Comparison of ENCODE assay signal across 12 cellular contexts in genomic region chr7:91876391-91877133, GRCh38. TPM values are rescaled to one million over a fixed set of nuclear protein-coding genes. Genes with fewer than 3 reads are reported as not detected.
DNase-seq lines count a peak whose midpoint lies in the region; ATAC-seq, FAIRE-seq and TF ChIP-seq lines count a peak whose summit lies in the region.
"Had no signal": no experiment of that assay in that cellular context is flagged by ENCODE, and none has a peak within 500 bp of the region (broad histone marks: within the 10 kb centered on the region; RNA-seq: fewer than 3 reads in every experiment).

No MANE protein-coding gene starts in this region.

- H3K27me3 ChIP-seq in keratinocyte (ENCODE audit: control insufficient read depth, extremely low read depth, insufficient read depth, low read length), result no peaks in the 10 kb centered on the region

- H3K36me3 ChIP-seq in keratinocyte (ENCODE audit: control insufficient read depth in 2 of 2, extremely low read depth in 1 of 2, insufficient read depth in 2 of 2, low read length in 2 of 2), result peaks cover 2 to 9% of the 10 kb centered on the region in 2 experiments

- no peak for TF ChIP-seq POLR2A in erythroblast (IDR thresholded peaks at IDR 0.05; ENCODE audit: low read length)

- no peaks in the 10 kb centered on the region for H3K9me3 Mint-ChIP-seq in HFFc6
- no peaks in the 10 kb centered on the region for H3K9me3 Mint-ChIP-seq in activated naive CD8-positive, alpha-beta T cell treated with anti-CD3 and anti-CD28 coated beads, Interleukin-2, amount 50 U/mL, for 24 hours
- H3K9me3 Mint-ChIP-seq: T-helper 2 cell treated with Interferon-gamma antibody and Interleukin-4, amounts not matched to agents 5 μg/mL and 100 μg/mL, for 36 hours had no signal

- peak; percentile 34 for FAIRE-seq in keratinocyte (lab: Jason Lieb, UNC)

- H3K4me3 ChIP-seq in keratinocyte (ENCODE audit: control insufficient read depth in 2 of 3, extremely low read depth in 1 of 3, insufficient read depth in 2 of 3, low read depth in 1 of 3, low read length in 3 of 3), result no peak overlapping the region

- TF ChIP-seq CTCF in AG09319 (IDR thresholded peaks at IDR 0.05; ENCODE audit: low read depth, low read length), result peak; percentile 65
- TF ChIP-seq CTCF in HFFc6 (IDR thresholded peaks at IDR 0.05), result peak; percentile 69; the same call in 1 of the 2 replicates
- peak; percentile 46 to 60 (median 57) for TF ChIP-seq CTCF in keratinocyte (optimal IDR thresholded peaks at IDR 0.05 in 1 of 3, IDR thresholded peaks at IDR 0.05 in 1 of 3, conservative IDR thresholded peaks at IDR 0.05 in 1 of 3; ENCODE audit: extremely low read depth in 1 of 3, insufficient read depth in 2 of 3, low read length in 3 of 3)

- H3K27ac ChIP-seq in keratinocyte (ENCODE audit: control insufficient read depth, insufficient read depth, low read length), result no peak overlapping the region

- H3K9me3 ChIP-seq in keratinocyte (ENCODE audit: control insufficient read depth, low read depth, low read length), result no peaks in the 10 kb centered on the region

- peaks cover 35% of the 10 kb centered on the region for H3K79me2 ChIP-seq in keratinocyte (ENCODE audit: control insufficient read depth, insufficient read depth, low read length)

- no peak overlapping the region for H3K4me3 Mint-ChIP-seq in HFFc6
- no peak overlapping the region for H3K4me3 Mint-ChIP-seq in activated naive CD8-positive, alpha-beta T cell treated with anti-CD3 and anti-CD28 coated beads, Interleukin-2, amount 50 U/mL, for 24 hours
- H3K4me3 Mint-ChIP-seq: T-helper 2 cell treated with Interferon-gamma antibody and Interleukin-4, amounts not matched to agents 5 μg/mL and 100 μg/mL, for 36 hours had no signal

- H3K4me1 ChIP-seq in keratinocyte (ENCODE audit: control insufficient read depth, extremely low read depth, insufficient read depth, low read length), result peaks cover 10% of the 10 kb centered on the region

- H3K4me2 ChIP-seq in keratinocyte (ENCODE audit: control insufficient read depth, extremely low read depth, insufficient read depth, low read depth, low read length), result no peak overlapping the region

- no peak for DNase-seq in AG09319 (ENCODE audit: extremely low read depth, low read depth)
- DNase-seq in HFFc6, result peak; percentile 32
- peak; percentile 79 for DNase-seq in astrocyte of the hippocampus (ENCODE audit: low read depth, low spot score)
- no peak for DNase-seq in keratinocyte (ENCODE audit: low read depth, low spot score)
- no peak for DNase-seq in erythroblast (lab: John Stamatoyannopoulos, UW)
- DNase-seq in activated CD4-positive, alpha-beta T cell treated with anti-CD3 and anti-CD28 coated beads for 1 hour, result no peak
- no peak for DNase-seq in activated naive CD8-positive, alpha-beta T cell treated with anti-CD3 and anti-CD28 coated beads, Interleukin-2, amount 50 U/mL, for 24 hours
- DNase-seq: activated T-cell treated with anti-CD3 and anti-CD28 coated beads, Interleukin-2, amount 50 U/mL, for 1 hour; DMS79; occipital lobe had no signal

- dilution Hi-C loops in keratinocyte (cut with MboI; ENCODE audit: extremely low pct_ligation_motif_present, low sequenced_read_pairs), result no loop called here

- H3K9me1 ChIP-seq in keratinocyte (ENCODE audit: control insufficient read depth, extremely low read depth, insufficient read depth, low read length), result no peaks in the 10 kb centered on the region

- no peak overlapping the region for H2AFZ ChIP-seq in keratinocyte (ENCODE audit: control insufficient read depth, low read length)

- H3K27me3 Mint-ChIP-seq in HFFc6 (ENCODE audit: insufficient read depth), result no peaks in the 10 kb centered on the region; the same call in 1 of the 2 replicates
- no peaks in the 10 kb centered on the region for H3K27me3 Mint-ChIP-seq in activated naive CD8-positive, alpha-beta T cell treated with anti-CD3 and anti-CD28 coated beads, Interleukin-2, amount 50 U/mL, for 24 hours

- peaks cover 36% of the 10 kb centered on the region for H3K4me1 Mint-ChIP-seq in HFFc6 (ENCODE audit: low read depth)
- H3K4me1 Mint-ChIP-seq in activated naive CD8-positive, alpha-beta T cell treated with anti-CD3 and anti-CD28 coated beads, Interleukin-2, amount 50 U/mL, for 24 hours, result peaks cover 27% of the 10 kb centered on the region

- no peak overlapping the region for H3K27ac Mint-ChIP-seq in HFFc6
- no peak overlapping the region for H3K27ac Mint-ChIP-seq in activated naive CD8-positive, alpha-beta T cell treated with anti-CD3 and anti-CD28 coated beads, Interleukin-2, amount 50 U/mL, for 24 hours
- H3K27ac Mint-ChIP-seq: T-helper 2 cell treated with Interferon-gamma antibody and Interleukin-4, amounts not matched to agents 5 μg/mL and 100 μg/mL, for 36 hours had no signal

- H4K20me1 ChIP-seq in keratinocyte (ENCODE audit: control insufficient read depth, extremely low read depth, insufficient read depth, low read length), result no peaks in the 10 kb centered on the region

- ATAC-seq in activated naive CD8-positive, alpha-beta T cell treated with anti-CD3 and anti-CD28 coated beads, Interleukin-2, amount 50 U/mL, for 24 hours, result no peak
- no peak for ATAC-seq in HG02870 (IDR thresholded peaks at IDR 0.05; ENCODE audit: unreplicated experiment)

- no peak overlapping the region for H3K9ac ChIP-seq in keratinocyte (ENCODE audit: control insufficient read depth, extremely low read depth, insufficient read depth, low read length)

- peaks cover 13% of the 10 kb centered on the region; the same call in 1 of the 2 replicates for H3K36me3 Mint-ChIP-seq in HFFc6 (ENCODE audit: low read depth)
- H3K36me3 Mint-ChIP-seq in activated naive CD8-positive, alpha-beta T cell treated with anti-CD3 and anti-CD28 coated beads, Interleukin-2, amount 50 U/mL, for 24 hours (ENCODE audit: low read depth), result peaks cover 39% of the 10 kb centered on the region

RNA-seq across cellular contexts. Expression of gene MTERF1, which starts 3.9 kb away (rescaled TPM):
- total RNA-seq in HFFc6 (2021; fragmentation: NEBNext Ultra II Directional; extraction: Animal tissue kit (Norgen Biotek cat#: 25700)), result 10 to 100 TPM in 1 of 6 experiments, 1 to 10 TPM in 5; 7.4 to 10.2 (median 9.2) TPM
- polyA plus RNA-seq in keratinocyte, result 6.4 to 18.9 TPM (median 12.6 TPM) in 3 replicates
- 6.8 TPM for polyA plus RNA-seq in keratinocyte (2011; ENCODE audit: low read depth)
- 6.6 and 15.4 TPM in 2 replicates for polyA plus RNA-seq in keratinocyte (2011; cell fraction: cytosol; rRNA removed)
- polyA plus RNA-seq in keratinocyte (2011; cell fraction: nucleus; rRNA removed), result 18.7 and 25.9 TPM in 2 replicates
- 6.1 and 8.9 TPM in 2 replicates for polyA plus RNA-seq in keratinocyte (2012; ENCODE audit: low replicate concordance)
- 0.52 to 16.1 TPM (median 2.8 TPM) in 3 replicates for polyA minus RNA-seq in keratinocyte
- polyA minus RNA-seq in keratinocyte (2011; cell fraction: cytosol; rRNA and poly(A)+ RNA removed), result 6.7 TPM
- 7.2 and 13.3 TPM in 2 replicates for polyA minus RNA-seq in keratinocyte (2011; cell fraction: nucleus; rRNA and poly(A)+ RNA removed)

Comparison
In these comparisons a context has a peak if more than half of its experiments do, and no peak if none do; other contexts are left out.
1. DNase-seq: peak in HFFc6 (single experiment) and astrocyte of the hippocampus (single experiment); none in AG09319 (single experiment), keratinocyte (single experiment), erythroblast (0 of 2), activated CD4-positive, alpha-beta T cell treated with anti-CD3 and anti-CD28 coated beads for 1 hour (single experiment) and activated naive CD8-positive, alpha-beta T cell treated with anti-CD3 and anti-CD28 coated beads, Interleukin-2, amount 50 U/mL, for 24 hours (single experiment).
2. Peak in every context shown above with its lines, with median percentiles within 50 percentile points of each other: CTCF ChIP-seq.